12 cellular contexts compared by ENCODE assay signal in genomic region chr14:95464103-95464502, GRCh38. TPM values are rescaled to one million over a fixed set of nuclear protein-coding genes. Genes with fewer than 3 reads are reported as not detected.
DNase-seq lines count a peak whose midpoint lies in the region; ATAC-seq and TF ChIP-seq lines count a peak whose summit lies in the region.
"Had no signal": no experiment of that assay in that cellular context is flagged by ENCODE, and none has a peak within 500 bp of the region (broad histone marks: within the 10 kb centered on the region; RNA-seq: fewer than 3 reads in every experiment).

No MANE protein-coding gene starts in this region.

- no peak for DNase-seq in CD8-positive, alpha-beta T cell
- DNase-seq in T-cell (no peak), Karpas-422 (no peak)
- DNase-seq in effector memory CD4-positive, alpha-beta T cell: no peak
- DNase-seq: hippocampal formation, nephron progenitor cell had no signal

- no peak for TF ChIP-seq CTCF in CD8-positive, alpha-beta T cell (IDR thresholded peaks at IDR 0.05)
- no peak for TF ChIP-seq CTCF in gastroesophageal sphincter (IDR thresholded peaks at IDR 0.05)

- no peak overlapping the region for H2AFZ ChIP-seq in Karpas-422 (ENCODE audit: low read length)

- H3K36me3 Mint-ChIP-seq in CD8-positive, alpha-beta T cell: peaks cover 54% of the 10 kb centered on the region
- peaks cover 38% of the 10 kb centered on the region for H3K36me3 Mint-ChIP-seq in T-cell

- no peak for TF ChIP-seq POLR2A in gastroesophageal sphincter (IDR thresholded peaks at IDR 0.05)

- WGBS in gastroesophageal sphincter (ENCODE audit: low coverage in 1 of 2), 2 donors: 80 to 93% methylated on average over 1 to 6 of the region's 6 CpGs

- H3K4me3 ChIP-seq in BLaER1 (peak overlapping the region; percentile 54), gastroesophageal sphincter (no peak overlapping the region), Karpas-422 (ENCODE audit: low read length) (no peak overlapping the region)
- H3K4me3 ChIP-seq in CD8-positive, alpha-beta T cell (ENCODE audit: low read depth, low read length): peak overlapping the region; percentile 15
- H3K4me3 ChIP-seq in effector memory CD4-positive, alpha-beta T cell (ENCODE audit: insufficient read depth, low read depth, low read length, poor library complexity, severe bottlenecking): no peak overlapping the region

- H3K27ac ChIP-seq in BLaER1 (peak overlapping the region; percentile 98), gastroesophageal sphincter (no peak overlapping the region), Karpas-422 (ENCODE audit: low read length) (no peak overlapping the region)
- H3K27ac ChIP-seq in CD8-positive, alpha-beta T cell (ENCODE audit: low read depth, low read length): peak overlapping the region; percentile 56
- peak overlapping the region; percentile 68 for H3K27ac ChIP-seq in effector memory CD4-positive, alpha-beta T cell (ENCODE audit: insufficient read depth, low read length, poor library complexity, severe bottlenecking)
- H3K27ac ChIP-seq: C4-2B had no signal

- POLR2A ChIA-PET in CD8-positive, alpha-beta T cell (lab: Charles Lee): interaction anchor here (0.8 to 4.4 kb wide), 12 partner anchors 9 to 70 kb away, joined by 3 to 33 read pairs (median 8); partner anchors contain the start of genes GLRX5 and SYNE3
- POLR2A ChIA-PET in T-cell (lab: Charles Lee): interaction anchor here in 1 of 2 donors (0.5 kb wide), 1 partner anchor 15 kb away, joined by 4 read pairs; no protein-coding TSS in a partner anchor

- no peaks in the 10 kb centered on the region for H4K20me1 ChIP-seq in BLaER1
- H4K20me1 ChIP-seq in Karpas-422 (ENCODE audit: insufficient read depth, low read depth, low read length): no peaks in the 10 kb centered on the region

- no peak for ATAC-seq in CD8-positive, alpha-beta T cell
- ATAC-seq in T-cell (replicated peaks in 1 of 4) (no peak), gastroesophageal sphincter (no peak), GM19035 (IDR thresholded peaks at IDR 0.05; ENCODE audit: unreplicated experiment) (no peak), HG03442 (IDR thresholded peaks at IDR 0.05; ENCODE audit: unreplicated experiment) (no peak)
- ATAC-seq: Right ventricle myocardium inferior had no signal

- H3K9me3 ChIP-seq in BLaER1: no peaks in the 10 kb centered on the region
- H3K9me3 ChIP-seq in CD8-positive, alpha-beta T cell (ENCODE audit: low read length): no peaks in the 10 kb centered on the region
- no peaks in the 10 kb centered on the region for H3K9me3 ChIP-seq in effector memory CD4-positive, alpha-beta T cell (ENCODE audit: control insufficient read depth, low read length)
- H3K9me3 ChIP-seq in gastroesophageal sphincter: no peaks in the 10 kb centered on the region
- no peaks in the 10 kb centered on the region for H3K9me3 ChIP-seq in Karpas-422 (ENCODE audit: low read length)

- no peak for TF ChIP-seq EP300 in gastroesophageal sphincter (IDR thresholded peaks at IDR 0.05)

- peak overlapping the region; percentile 72 for H3K4me3 Mint-ChIP-seq in CD8-positive, alpha-beta T cell
- peak overlapping the region in 2 of 3 donors; percentile 11 to 71 for H3K4me3 Mint-ChIP-seq in T-cell
- H3K4me3 Mint-ChIP-seq: nephron progenitor cell had no signal

- intact Hi-C loops in CD8-positive, alpha-beta T cell (cut with DNase I, micrococcal nuclease): loop anchor here in 1 of 2 experiments (5.0 kb wide), 1 partner anchor 53 kb away; the partner anchor contains the start of gene SYNE3

- H3K27ac Mint-ChIP-seq in CD8-positive, alpha-beta T cell: peak overlapping the region; percentile 98
- H3K27ac Mint-ChIP-seq in T-cell: peak overlapping the region; percentile 88 to 97
- H3K27ac Mint-ChIP-seq: nephron progenitor cell had no signal

- H3K27me3 ChIP-seq in BLaER1 (no peaks in the 10 kb centered on the region), gastroesophageal sphincter (peaks cover 36% of the 10 kb centered on the region), Karpas-422 (ENCODE audit: low read length) (no peaks in the 10 kb centered on the region)
- H3K27me3 ChIP-seq in CD8-positive, alpha-beta T cell (ENCODE audit: insufficient read depth, low read length): no peaks in the 10 kb centered on the region
- H3K27me3 ChIP-seq in effector memory CD4-positive, alpha-beta T cell (replicated peaks; ENCODE audit: control insufficient read depth, insufficient read depth, low read length, poor library complexity, severe bottlenecking): no peaks in the 10 kb centered on the region

- peak overlapping the region; percentile 88 for H3K9ac ChIP-seq in BLaER1
- H3K9ac ChIP-seq in Karpas-422 (ENCODE audit: low read length): no peak overlapping the region

- H3K27me3 Mint-ChIP-seq in CD8-positive, alpha-beta T cell (ENCODE audit: low read depth): no peaks in the 10 kb centered on the region
- no peaks in the 10 kb centered on the region for H3K27me3 Mint-ChIP-seq in T-cell

- peaks cover 79% of the 10 kb centered on the region for H3K36me3 ChIP-seq in BLaER1
- H3K36me3 ChIP-seq in CD8-positive, alpha-beta T cell (ENCODE audit: insufficient read depth, low read length): peaks cover 4% of the 10 kb centered on the region
- H3K36me3 ChIP-seq in effector memory CD4-positive, alpha-beta T cell (ENCODE audit: control insufficient read depth, insufficient read depth, low read length): peaks cover 38% of the 10 kb centered on the region
- peaks cover 0 to 42% of the 10 kb centered on the region in 2 donors for H3K36me3 ChIP-seq in gastroesophageal sphincter
- H3K36me3 ChIP-seq in Karpas-422 (ENCODE audit: insufficient read depth, low read length): no peaks in the 10 kb centered on the region

- H3K79me2 ChIP-seq in Karpas-422 (ENCODE audit: low read length): no peaks in the 10 kb centered on the region

- H3K4me2 ChIP-seq in BLaER1 (peak overlapping the region; percentile 97), Karpas-422 (ENCODE audit: low read depth, low read length, poor library complexity, severe bottlenecking) (no peak overlapping the region)

- no peaks in the 10 kb centered on the region for H3K9me2 ChIP-seq in Karpas-422 (replicated peaks; ENCODE audit: insufficient read depth, low read length)

- CTCF ChIA-PET in CD8-positive, alpha-beta T cell (lab: Charles Lee): interaction anchor here (0.5 to 13.4 kb wide), 11 partner anchors 9 to 338 kb away, joined by 3 to 194 read pairs (median 4); partner anchors contain the start of gene SYNE3
- CTCF ChIA-PET in T-cell (lab: Charles Lee): interaction anchor here (1.0 to 3.2 kb wide), 5 partner anchors 21 to 63 kb away, joined by 3 to 19 read pairs (median 3); partner anchors contain the start of gene SYNE3 (in 1 of the 2)

- H3K4me1 ChIP-seq in BLaER1 (peaks cover 100% of the 10 kb centered on the region), gastroesophageal sphincter (peaks cover 0 to 54% (median 5%) of the 10 kb centered on the region in 3 donors), Karpas-422 (ENCODE audit: low read length) (peaks cover 7% of the 10 kb centered on the region; the same call in 1 of the 2 replicates)
- H3K4me1 ChIP-seq in CD8-positive, alpha-beta T cell (ENCODE audit: insufficient read depth, low read length): peaks cover 62% of the 10 kb centered on the region
- peaks cover 52% of the 10 kb centered on the region for H3K4me1 ChIP-seq in effector memory CD4-positive, alpha-beta T cell (ENCODE audit: control insufficient read depth, insufficient read depth, low read length, poor library complexity, severe bottlenecking)

- peaks cover 68% of the 10 kb centered on the region for H3K4me1 Mint-ChIP-seq in CD8-positive, alpha-beta T cell (ENCODE audit: low read depth)
- H3K4me1 Mint-ChIP-seq in T-cell: peaks cover 65 to 74% (median 65%) of the 10 kb centered on the region in 3 donors

- H3K9me3 Mint-ChIP-seq in CD8-positive, alpha-beta T cell: no peaks in the 10 kb centered on the region
- H3K9me3 Mint-ChIP-seq in T-cell: peaks cover 0 to 3% (median 0%) of the 10 kb centered on the region in 3 donors
- H3K9me3 Mint-ChIP-seq: nephron progenitor cell had no signal

RNA-seq across cellular contexts. Expression of gene SYNE3, which starts 52.3 kb away (rescaled TPM):
- total RNA-seq in CD8-positive, alpha-beta T cell: 10 to 100 TPM; 18.5 to 19.7 TPM
- 10 to 100 TPM; 55.6 to 92.3 (median 77.8) TPM for total RNA-seq in T-cell
- total RNA-seq in gastroesophageal sphincter: 10 to 100 TPM; 16.5 to 28.0 (median 20.3) TPM
- 1.8 and 3.3 TPM in 2 replicates for total RNA-seq in Karpas-422 (2014; rRNA removed; shearing (Covaris generic); ENCODE audit: low replicate concordance)

Comparison
In these comparisons a context has a peak if more than half of its experiments do, and no peak if none do; other contexts are left out.
1. H3K27ac ChIP-seq: peak in BLaER1 (single experiment), CD8-positive, alpha-beta T cell (single experiment) and effector memory CD4-positive, alpha-beta T cell (single experiment); none in gastroesophageal sphincter (0 of 4) and Karpas-422 (single experiment).
2. H3K4me3 ChIP-seq: peak in BLaER1 (single experiment) and CD8-positive, alpha-beta T cell (single experiment); none in effector memory CD4-positive, alpha-beta T cell (single experiment), gastroesophageal sphincter (0 of 2) and Karpas-422 (single experiment).